In the genomic region with DNA sequence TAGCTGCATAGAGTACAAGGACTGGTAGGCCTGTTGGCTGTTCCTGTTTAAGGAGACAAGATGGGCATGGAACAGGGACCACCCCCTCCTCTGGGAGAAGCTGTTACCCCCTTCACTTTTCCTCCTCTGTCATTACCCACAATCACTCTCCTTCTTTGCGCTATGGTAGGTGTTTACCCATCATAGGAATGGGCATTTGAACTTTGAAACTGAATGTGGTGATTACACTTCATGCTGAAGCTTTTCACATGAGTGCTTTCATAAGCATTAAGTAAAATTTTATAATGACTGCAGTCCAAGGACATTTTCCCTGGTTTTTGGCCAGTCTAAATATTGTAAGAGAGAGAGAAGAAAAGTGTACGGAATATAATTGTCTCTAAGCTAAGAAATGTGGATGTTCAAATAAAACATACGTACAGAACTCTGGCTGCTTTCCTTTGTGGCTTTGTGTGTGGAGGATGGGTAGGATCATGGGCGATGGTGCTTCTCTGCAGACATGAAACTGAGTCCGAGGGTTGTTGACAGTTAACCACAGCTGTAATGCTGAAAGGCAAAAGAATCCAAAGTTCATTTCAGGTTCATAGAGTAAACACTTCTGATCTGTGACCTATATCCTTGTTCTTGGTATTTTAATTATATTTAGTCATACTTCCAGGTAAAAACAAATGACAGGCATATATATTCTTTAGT, we compare ENCODE assay signal across 1 cellular context.
TF ChIP-seq lines count a peak whose summit lies in the region.

No MANE protein-coding gene starts in this region.

TF ChIP-seq in HepG2, 621 proteins besides CTCF, POLR2A, EP300 and RAD21 (continued from another document and continues in another):
- TF ChIP-seq HNF4G (IDR thresholded peaks at IDR 0.05; ENCODE audit: borderline replicate concordance, low read depth, low read length) (peak; percentile 98), HNF4G (CRISPR knock-in tag; IDR thresholded peaks at IDR 0.05; ENCODE audit: borderline replicate concordance, low read depth) (peak; percentile 87), SALL1 (CRISPR knock-in tag; IDR thresholded peaks at IDR 0.05) (peak; percentile 98), YEATS4 (CRISPR knock-in tag; IDR thresholded peaks at IDR 0.05; ENCODE audit: borderline replicate concordance) (peak; percentile 78; the same call in 1 of the 2 replicates), KDM5B (CRISPR knock-in tag; IDR thresholded peaks at IDR 0.05; ENCODE audit: borderline replicate concordance) (no peak), ZFP36 (IDR thresholded peaks at IDR 0.05; ENCODE audit: borderline replicate concordance, low read depth, low read length, partially characterized antibody) (no peak), BRD4 (CRISPR knock-in tag; IDR thresholded peaks at IDR 0.05) (0 out of 2 replicates have a peak, but pooled peaks have one; percentile 63), POLR2G (IDR thresholded peaks at IDR 0.05; ENCODE audit: low read depth, low read length) (peak; percentile 73), ARHGAP35 (CRISPR knock-in tag; IDR thresholded peaks at IDR 0.05; ENCODE audit: borderline replicate concordance) (no peak), ZNF12 (CRISPR knock-in tag; IDR thresholded peaks at IDR 0.05) (peak; percentile 84), SMYD3 (CRISPR knock-in tag; IDR thresholded peaks at IDR 0.05) (peak; percentile 78; the same call in 1 of the 2 replicates), ZNF775 (CRISPR knock-in tag; IDR thresholded peaks at IDR 0.05; ENCODE audit: borderline replicate concordance) (0 out of 2 replicates have a peak, but pooled peaks have one; percentile 82), XBP1 (CRISPR knock-in tag; IDR thresholded peaks at IDR 0.05) (0 out of 2 replicates have a peak, but pooled peaks have one; percentile 74), FOXC1 (CRISPR knock-in tag; IDR thresholded peaks at IDR 0.05; ENCODE audit: borderline replicate concordance) (peak; percentile 32; the same call in 1 of the 2 replicates), NR2F6 (IDR thresholded peaks at IDR 0.05) (peak; percentile 88), NR2F6 (CRISPR knock-in tag; IDR thresholded peaks at IDR 0.05) (peak; percentile 86), SIX1 (CRISPR knock-in tag; IDR thresholded peaks at IDR 0.05; ENCODE audit: borderline replicate concordance) (peak; percentile 77), HOXA9 (CRISPR knock-in tag; IDR thresholded peaks at IDR 0.05; ENCODE audit: borderline replicate concordance) (no peak), EEA1 (CRISPR knock-in tag; IDR thresholded peaks at IDR 0.05; ENCODE audit: borderline replicate concordance) (no peak), HHEX (CRISPR knock-in tag; IDR thresholded peaks at IDR 0.05) (peak; percentile 77), ZNF607 (CRISPR knock-in tag; IDR thresholded peaks at IDR 0.05; ENCODE audit: borderline replicate concordance) (peak; percentile 72; the same call in 1 of the 2 replicates), ZNF841 (CRISPR knock-in tag; IDR thresholded peaks at IDR 0.05; ENCODE audit: borderline replicate concordance) (no peak), NCOA1 (CRISPR knock-in tag; IDR thresholded peaks at IDR 0.05) (peak; percentile 76; the same call in 1 of the 2 replicates), MTA1 (CRISPR knock-in tag; IDR thresholded peaks at IDR 0.05; ENCODE audit: borderline replicate concordance) (no peak; the same call in 1 of the 2 replicates), PAX8 (CRISPR knock-in tag; IDR thresholded peaks at IDR 0.05; ENCODE audit: borderline replicate concordance) (no peak), MAF1 (CRISPR knock-in tag; IDR thresholded peaks at IDR 0.05; ENCODE audit: borderline replicate concordance) (no peak), ZNF292 (CRISPR knock-in tag; IDR thresholded peaks at IDR 0.05; ENCODE audit: borderline replicate concordance, low read depth) (peak; percentile 62; the same call in 1 of the 2 replicates), SKI (IDR thresholded peaks at IDR 0.05; ENCODE audit: partially characterized antibody) (peak; percentile 80), CENPX (CRISPR knock-in tag; IDR thresholded peaks at IDR 0.05) (no peak), ZNF282 (IDR thresholded peaks at IDR 0.05; ENCODE audit: partially characterized antibody) (no peak), ZNF709 (CRISPR knock-in tag; IDR thresholded peaks at IDR 0.05) (peak; percentile 78; the same call in 1 of the 2 replicates), CEBPB (IDR thresholded peaks at IDR 0.05; ENCODE audit: borderline replicate concordance, low read depth, low read length) (no peak)
- TF ChIP-seq, protein P1, sequence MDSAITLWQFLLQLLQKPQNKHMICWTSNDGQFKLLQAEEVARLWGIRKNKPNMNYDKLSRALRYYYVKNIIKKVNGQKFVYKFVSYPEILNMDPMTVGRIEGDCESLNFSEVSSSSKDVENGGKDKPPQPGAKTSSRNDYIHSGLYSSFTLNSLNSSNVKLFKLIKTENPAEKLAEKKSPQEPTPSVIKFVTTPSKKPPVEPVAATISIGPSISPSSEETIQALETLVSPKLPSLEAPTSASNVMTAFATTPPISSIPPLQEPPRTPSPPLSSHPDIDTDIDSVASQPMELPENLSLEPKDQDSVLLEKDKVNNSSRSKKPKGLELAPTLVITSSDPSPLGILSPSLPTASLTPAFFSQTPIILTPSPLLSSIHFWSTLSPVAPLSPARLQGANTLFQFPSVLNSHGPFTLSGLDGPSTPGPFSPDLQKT (CRISPR knock-in tag; IDR thresholded peaks at IDR 0.05; ENCODE audit: borderline replicate concordance) = no peak
- TF ChIP-seq, protein P2, sequence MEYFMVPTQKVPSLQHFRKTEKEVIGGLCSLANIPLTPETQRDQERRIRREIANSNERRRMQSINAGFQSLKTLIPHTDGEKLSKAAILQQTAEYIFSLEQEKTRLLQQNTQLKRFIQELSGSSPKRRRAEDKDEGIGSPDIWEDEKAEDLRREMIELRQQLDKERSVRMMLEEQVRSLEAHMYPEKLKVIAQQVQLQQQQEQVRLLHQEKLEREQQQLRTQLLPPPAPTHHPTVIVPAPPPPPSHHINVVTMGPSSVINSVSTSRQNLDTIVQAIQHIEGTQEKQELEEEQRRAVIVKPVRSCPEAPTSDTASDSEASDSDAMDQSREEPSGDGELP (IDR thresholded peaks at IDR 0.05; ENCODE audit: borderline replicate concordance, low read depth) = peak; percentile 99
- TF ChIP-seq, protein P3, sequence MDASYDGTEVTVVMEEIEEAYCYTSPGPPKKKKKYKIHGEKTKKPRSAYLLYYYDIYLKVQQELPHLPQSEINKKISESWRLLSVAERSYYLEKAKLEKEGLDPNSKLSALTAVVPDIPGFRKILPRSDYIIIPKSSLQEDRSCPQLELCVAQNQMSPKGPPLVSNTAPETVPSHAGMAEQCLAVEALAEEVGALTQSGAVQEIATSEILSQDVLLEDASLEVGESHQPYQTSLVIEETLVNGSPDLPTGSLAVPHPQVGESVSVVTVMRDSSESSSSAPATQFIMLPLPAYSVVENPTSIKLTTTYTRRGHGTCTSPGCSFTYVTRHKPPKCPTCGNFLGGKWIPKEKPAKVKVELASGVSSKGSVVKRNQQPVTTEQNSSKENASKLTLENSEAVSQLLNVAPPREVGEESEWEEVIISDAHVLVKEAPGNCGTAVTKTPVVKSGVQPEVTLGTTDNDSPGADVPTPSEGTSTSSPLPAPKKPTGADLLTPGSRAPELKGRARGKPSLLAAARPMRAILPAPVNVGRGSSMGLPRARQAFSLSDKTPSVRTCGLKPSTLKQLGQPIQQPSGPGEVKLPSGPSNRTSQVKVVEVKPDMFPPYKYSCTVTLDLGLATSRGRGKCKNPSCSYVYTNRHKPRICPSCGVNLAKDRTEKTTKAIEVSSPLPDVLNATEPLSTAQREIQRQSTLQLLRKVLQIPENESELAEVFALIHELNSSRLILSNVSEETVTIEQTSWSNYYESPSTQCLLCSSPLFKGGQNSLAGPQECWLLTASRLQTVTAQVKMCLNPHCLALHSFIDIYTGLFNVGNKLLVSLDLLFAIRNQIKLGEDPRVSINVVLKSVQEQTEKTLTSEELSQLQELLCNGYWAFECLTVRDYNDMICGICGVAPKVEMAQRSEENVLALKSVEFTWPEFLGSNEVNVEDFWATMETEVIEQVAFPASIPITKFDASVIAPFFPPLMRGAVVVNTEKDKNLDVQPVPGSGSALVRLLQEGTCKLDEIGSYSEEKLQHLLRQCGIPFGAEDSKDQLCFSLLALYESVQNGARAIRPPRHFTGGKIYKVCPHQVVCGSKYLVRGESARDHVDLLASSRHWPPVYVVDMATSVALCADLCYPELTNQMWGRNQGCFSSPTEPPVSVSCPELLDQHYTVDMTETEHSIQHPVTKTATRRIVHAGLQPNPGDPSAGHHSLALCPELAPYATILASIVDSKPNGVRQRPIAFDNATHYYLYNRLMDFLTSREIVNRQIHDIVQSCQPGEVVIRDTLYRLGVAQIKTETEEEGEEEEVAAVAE (CRISPR knock-in tag; IDR thresholded peaks at IDR 0.05; ENCODE audit: borderline replicate concordance) = no peak
- TF ChIP-seq, protein P4, sequence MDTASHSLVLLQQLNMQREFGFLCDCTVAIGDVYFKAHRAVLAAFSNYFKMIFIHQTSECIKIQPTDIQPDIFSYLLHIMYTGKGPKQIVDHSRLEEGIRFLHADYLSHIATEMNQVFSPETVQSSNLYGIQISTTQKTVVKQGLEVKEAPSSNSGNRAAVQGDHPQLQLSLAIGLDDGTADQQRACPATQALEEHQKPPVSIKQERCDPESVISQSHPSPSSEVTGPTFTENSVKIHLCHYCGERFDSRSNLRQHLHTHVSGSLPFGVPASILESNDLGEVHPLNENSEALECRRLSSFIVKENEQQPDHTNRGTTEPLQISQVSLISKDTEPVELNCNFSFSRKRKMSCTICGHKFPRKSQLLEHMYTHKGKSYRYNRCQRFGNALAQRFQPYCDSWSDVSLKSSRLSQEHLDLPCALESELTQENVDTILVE (CRISPR knock-in tag; IDR thresholded peaks at IDR 0.05) = peak; percentile 78
- TF ChIP-seq, protein P5, sequence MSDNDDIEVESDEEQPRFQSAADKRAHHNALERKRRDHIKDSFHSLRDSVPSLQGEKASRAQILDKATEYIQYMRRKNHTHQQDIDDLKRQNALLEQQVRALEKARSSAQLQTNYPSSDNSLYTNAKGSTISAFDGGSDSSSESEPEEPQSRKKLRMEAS (IDR thresholded peaks at IDR 0.05) = 0 out of 2 replicates have a peak, but pooled peaks have one; percentile 49
- TF ChIP-seq, protein P6, sequence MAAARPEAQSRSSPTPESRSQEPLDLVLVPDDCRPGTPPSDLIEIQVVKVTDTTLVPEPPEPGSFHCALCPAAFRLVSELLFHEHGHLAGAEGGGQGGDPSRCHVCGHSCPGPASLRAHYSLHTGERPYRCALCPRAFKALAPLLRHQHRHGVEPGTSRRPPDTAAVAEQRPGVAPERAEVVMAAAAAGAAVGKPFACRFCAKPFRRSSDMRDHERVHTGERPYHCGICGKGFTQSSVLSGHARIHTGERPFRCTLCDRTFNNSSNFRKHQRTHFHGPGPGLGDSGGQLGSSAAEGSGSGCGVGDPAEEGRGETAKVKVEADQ (CRISPR knock-in tag; IDR thresholded peaks at IDR 0.05; ENCODE audit: borderline replicate concordance) = no peak
- TF ChIP-seq, protein P7, sequence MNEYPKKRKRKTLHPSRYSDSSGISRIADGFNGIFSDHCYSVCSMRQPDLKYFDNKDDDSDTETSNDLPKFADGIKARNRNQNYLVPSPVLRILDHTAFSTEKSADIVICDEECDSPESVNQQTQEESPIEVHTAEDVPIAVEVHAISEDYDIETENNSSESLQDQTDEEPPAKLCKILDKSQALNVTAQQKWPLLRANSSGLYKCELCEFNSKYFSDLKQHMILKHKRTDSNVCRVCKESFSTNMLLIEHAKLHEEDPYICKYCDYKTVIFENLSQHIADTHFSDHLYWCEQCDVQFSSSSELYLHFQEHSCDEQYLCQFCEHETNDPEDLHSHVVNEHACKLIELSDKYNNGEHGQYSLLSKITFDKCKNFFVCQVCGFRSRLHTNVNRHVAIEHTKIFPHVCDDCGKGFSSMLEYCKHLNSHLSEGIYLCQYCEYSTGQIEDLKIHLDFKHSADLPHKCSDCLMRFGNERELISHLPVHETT (CRISPR knock-in tag; conservative IDR thresholded peaks at IDR 0.05) = peak; percentile 28; the same call in 1 of the 2 replicates
- TF ChIP-seq, protein P8, sequence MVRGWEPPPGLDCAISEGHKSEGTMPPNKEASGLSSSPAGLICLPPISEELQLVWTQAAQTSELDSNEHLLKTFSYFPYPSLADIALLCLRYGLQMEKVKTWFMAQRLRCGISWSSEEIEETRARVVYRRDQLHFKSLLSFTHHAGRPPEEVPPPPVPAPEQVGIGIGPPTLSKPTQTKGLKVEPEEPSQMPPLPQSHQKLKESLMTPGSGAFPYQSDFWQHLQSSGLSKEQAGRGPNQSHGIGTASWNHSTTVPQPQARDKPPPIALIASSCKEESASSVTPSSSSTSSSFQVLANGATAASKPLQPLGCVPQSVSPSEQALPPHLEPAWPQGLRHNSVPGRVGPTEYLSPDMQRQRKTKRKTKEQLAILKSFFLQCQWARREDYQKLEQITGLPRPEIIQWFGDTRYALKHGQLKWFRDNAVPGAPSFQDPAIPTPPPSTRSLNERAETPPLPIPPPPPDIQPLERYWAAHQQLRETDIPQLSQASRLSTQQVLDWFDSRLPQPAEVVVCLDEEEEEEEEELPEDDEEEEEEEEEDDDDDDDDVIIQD (CRISPR knock-in tag; IDR thresholded peaks at IDR 0.05; ENCODE audit: low read depth) = peak; percentile 95
- TF ChIP-seq, protein P9, sequence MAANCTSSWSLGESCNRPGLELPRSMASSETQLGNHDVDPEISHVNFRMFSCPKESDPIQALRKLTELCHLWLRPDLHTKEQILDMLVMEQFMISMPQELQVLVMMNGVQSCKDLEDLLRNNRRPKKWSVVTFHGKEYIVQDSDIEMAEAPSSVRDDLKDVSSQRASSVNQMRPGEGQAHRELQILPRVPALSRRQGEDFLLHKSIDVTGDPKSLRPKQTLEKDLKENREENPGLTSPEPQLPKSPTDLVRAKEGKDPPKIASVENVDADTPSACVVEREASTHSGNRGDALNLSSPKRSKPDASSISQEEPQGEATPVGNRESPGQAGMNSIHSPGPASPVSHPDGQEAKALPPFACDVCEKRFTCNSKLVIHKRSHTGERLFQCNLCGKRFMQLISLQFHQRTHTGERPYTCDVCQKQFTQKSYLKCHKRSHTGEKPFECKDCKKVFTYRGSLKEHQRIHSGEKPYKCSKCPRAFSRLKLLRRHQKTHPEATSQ (CRISPR knock-in tag; IDR thresholded peaks at IDR 0.05; ENCODE audit: borderline replicate concordance) = peak; percentile 81; the same call in 1 of the 2 replicates
- TF ChIP-seq, protein P10, sequence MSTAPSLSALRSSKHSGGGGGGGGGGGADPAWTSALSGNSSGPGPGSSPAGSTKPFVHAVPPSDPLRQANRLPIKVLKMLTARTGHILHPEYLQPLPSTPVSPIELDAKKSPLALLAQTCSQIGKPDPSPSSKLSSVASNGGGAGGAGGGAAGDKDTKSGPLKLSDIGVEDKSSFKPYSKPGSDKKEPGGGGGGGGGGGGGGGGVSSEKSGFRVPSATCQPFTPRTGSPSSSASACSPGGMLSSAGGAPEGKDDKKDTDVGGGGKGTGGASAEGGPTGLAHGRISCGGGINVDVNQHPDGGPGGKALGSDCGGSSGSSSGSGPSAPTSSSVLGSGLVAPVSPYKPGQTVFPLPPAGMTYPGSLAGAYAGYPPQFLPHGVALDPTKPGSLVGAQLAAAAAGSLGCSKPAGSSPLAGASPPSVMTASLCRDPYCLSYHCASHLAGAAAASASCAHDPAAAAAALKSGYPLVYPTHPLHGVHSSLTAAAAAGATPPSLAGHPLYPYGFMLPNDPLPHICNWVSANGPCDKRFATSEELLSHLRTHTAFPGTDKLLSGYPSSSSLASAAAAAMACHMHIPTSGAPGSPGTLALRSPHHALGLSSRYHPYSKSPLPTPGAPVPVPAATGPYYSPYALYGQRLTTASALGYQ (CRISPR knock-in tag; IDR thresholded peaks at IDR 0.05) = peak; percentile 86
- TF ChIP-seq, protein P11, sequence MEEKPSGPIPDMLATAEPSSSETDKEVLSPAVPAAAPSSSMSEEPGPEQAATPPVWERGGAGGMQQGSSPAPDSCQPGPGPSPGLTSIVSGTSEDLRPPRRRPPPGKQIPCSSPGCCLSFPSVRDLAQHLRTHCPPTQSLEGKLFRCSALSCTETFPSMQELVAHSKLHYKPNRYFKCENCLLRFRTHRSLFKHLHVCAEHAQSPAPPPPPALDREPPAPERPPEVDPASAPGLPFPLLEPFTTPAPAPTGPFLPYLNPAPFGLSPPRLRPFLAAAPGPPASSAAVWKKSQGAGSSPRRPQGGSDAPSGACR (CRISPR knock-in tag; IDR thresholded peaks at IDR 0.05) = 0 out of 2 replicates have a peak, but pooled peaks have one; percentile 30
